In genomic region chr20:39777610-39778009, GRCh38 we compare ENCODE assay signal across 22 cellular contexts.
"Had no signal": no experiment of that assay in that cellular context is flagged by ENCODE, and none has a peak within 500 bp of the region (broad histone marks: within the 10 kb centered on the region; RNA-seq: fewer than 3 reads in every experiment).

No MANE protein-coding gene starts in this region.

- H3K4me3 ChIP-seq: MG63 had no signal

- ATAC-seq: HepG2, Panc1, PC-3 had no signal

- H3K9ac ChIP-seq: SK-N-SH had no signal

- H3K27ac ChIP-seq: RWPE1 had no signal

- H3K27me3 ChIP-seq: MG63 had no signal

- H3K4me2 ChIP-seq: SK-N-SH had no signal

- DNase-seq: IMR-90, Karpas-422, KG1, MG63, NCI-H1048, NCI-H1105, NCI-H1417, NCI-H1436 treated with DMSO at 0.1 percent for 48 hours, NCI-H1694, NCI-H187 treated with DMSO at 0.1 percent for 48 hours, NCI-H2029 treated with DMSO at 0.1 percent for 48 hours, NCI-H2227 treated with DMSO at 0.1 percent for 48 hours, NCI-H524, NCI-H526 treated with DMSO at 0.1 percent for 48 hours, NCI-H748 treated with DMSO at 0.1 percent for 48 hours, PC-3, SHP77, SK-N-SH, SW 1271 had no signal

- H3K36me3 ChIP-seq: MG63 had no signal

- FAIRE-seq: HepG2 had no signal

- H3K9me3 ChIP-seq: SK-N-SH had no signal
